11 cellular contexts compared by ENCODE assay signal in genomic region chr18:58263733-58264469, GRCh38.
DNase-seq lines count a peak whose midpoint lies in the region; TF ChIP-seq lines count a peak whose summit lies in the region.
"Had no signal": no experiment of that assay in that cellular context is flagged by ENCODE, and none has a peak within 500 bp of the region (broad histone marks: within the 10 kb centered on the region; RNA-seq: fewer than 3 reads in every experiment).

No MANE protein-coding gene starts in this region.

- H3K27me3 ChIP-seq in Caco-2 (replicated peaks; ENCODE audit: control insufficient read depth, insufficient read depth, low read length) (no peaks in the 10 kb centered on the region), OCI-LY3 (ENCODE audit: low read depth, low read length) (no peaks in the 10 kb centered on the region)
- no peaks in the 10 kb centered on the region for H3K27me3 ChIP-seq in CD8-positive, alpha-beta memory T cell (ENCODE audit: insufficient read depth, low read length, poor library complexity, severe bottlenecking)

- POLR2A ChIA-PET in Caco-2 (lab: Charles Lee): no interaction called here
- POLR2A ChIA-PET in CD8-positive, alpha-beta memory T cell (lab: Charles Lee): no interaction called here

- H3K36me3 Mint-ChIP-seq in Caco-2 (ENCODE audit: insufficient read depth, unreplicated experiment) (no peaks in the 10 kb centered on the region), nephron (ENCODE audit: low read depth) (peaks cover 3% of the 10 kb centered on the region)
- H3K36me3 Mint-ChIP-seq in CD8-positive, alpha-beta memory T cell: no peaks in the 10 kb centered on the region

- H3K4me1 Mint-ChIP-seq in Caco-2 (ENCODE audit: low read depth, unreplicated experiment) (peaks cover 10% of the 10 kb centered on the region), nephron (peaks cover 85% of the 10 kb centered on the region)
- no peaks in the 10 kb centered on the region for H3K4me1 Mint-ChIP-seq in CD8-positive, alpha-beta memory T cell

- BruUV-seq in Caco-2 (replicated peaks; lab: Mats Ljungman, UMichigan): no TSS peak

- H3K27me3 Mint-ChIP-seq in Caco-2 (ENCODE audit: insufficient read depth, unreplicated experiment) (no peaks in the 10 kb centered on the region), nephron (ENCODE audit: low read depth) (no peaks in the 10 kb centered on the region)
- peaks cover 0 to 7% of the 10 kb centered on the region in 2 donors for H3K27me3 Mint-ChIP-seq in CD8-positive, alpha-beta memory T cell

- H3K4me3 ChIP-seq in Caco-2 (ENCODE audit: low read depth, low read length) (no peak overlapping the region), OCI-LY3 (ENCODE audit: low read length) (no peak overlapping the region; the same call in 1 of the 2 replicates)
- H3K4me3 ChIP-seq in CD8-positive, alpha-beta memory T cell (ENCODE audit: low read length): no peak overlapping the region

- peaks cover 18% of the 10 kb centered on the region for H3K4me1 ChIP-seq in Caco-2
- H3K4me1 ChIP-seq in OCI-LY3 (ENCODE audit: low read length): peaks cover 14% of the 10 kb centered on the region
- no peaks in the 10 kb centered on the region for H3K4me1 ChIP-seq in CD8-positive, alpha-beta memory T cell (ENCODE audit: insufficient read depth, low read length)

- no peak for TF ChIP-seq CTCF in Caco-2 (IDR thresholded peaks at IDR 0.05; ENCODE audit: insufficient read depth in 1 of 2, low read depth in 1 of 2, low read length in 1 of 2, severe bottlenecking in 1 of 2, unreplicated experiment in 1 of 2)
- TF ChIP-seq CTCF in OCI-LY3 (IDR thresholded peaks at IDR 0.05; ENCODE audit: low read depth, low read length): no peak
- TF ChIP-seq CTCF in nephron (IDR thresholded peaks at IDR 0.05; ENCODE audit: unreplicated experiment in 3 of 3): no peak

- H3K36me3 ChIP-seq in Caco-2 (ENCODE audit: control insufficient read depth, insufficient read depth, low read length): no peaks in the 10 kb centered on the region
- H3K36me3 ChIP-seq in OCI-LY3 (replicated peaks; ENCODE audit: low read depth, low read length): peaks cover 17% of the 10 kb centered on the region
- no peaks in the 10 kb centered on the region for H3K36me3 ChIP-seq in CD8-positive, alpha-beta memory T cell (ENCODE audit: insufficient read depth, low read length)

- no peaks in the 10 kb centered on the region for H3K9me3 Mint-ChIP-seq in Caco-2 (ENCODE audit: unreplicated experiment)
- no peaks in the 10 kb centered on the region for H3K9me3 Mint-ChIP-seq in nephron
- no peaks in the 10 kb centered on the region for H3K9me3 Mint-ChIP-seq in CD8-positive, alpha-beta memory T cell
- H3K9me3 Mint-ChIP-seq: endodermal cell had no signal

- H3K79me2 ChIP-seq in OCI-LY3 (ENCODE audit: low read length): peaks cover 75% of the 10 kb centered on the region

- H4K20me1 ChIP-seq in OCI-LY3 (ENCODE audit: insufficient read depth, low read length): peaks cover 94% of the 10 kb centered on the region

- H3K9me3 ChIP-seq in Caco-2 (no peaks in the 10 kb centered on the region), OCI-LY3 (ENCODE audit: insufficient read depth, low read length) (no peaks in the 10 kb centered on the region)
- H3K9me3 ChIP-seq in CD8-positive, alpha-beta memory T cell (ENCODE audit: low read length): no peaks in the 10 kb centered on the region

- H3K4me2 ChIP-seq in OCI-LY3 (ENCODE audit: low read length): peak overlapping the region; percentile 48; the same call in 1 of the 2 replicates

- no peak overlapping the region for H3K9ac ChIP-seq in OCI-LY3 (ENCODE audit: low read length)

- H2AFZ ChIP-seq in OCI-LY3 (ENCODE audit: low read depth, low read length): no peak overlapping the region

- H3K4me3 Mint-ChIP-seq in Caco-2 (ENCODE audit: unreplicated experiment) (peak overlapping the region; percentile 53), nephron (no peak overlapping the region)
- H3K4me3 Mint-ChIP-seq in CD8-positive, alpha-beta memory T cell: no peak overlapping the region
- H3K4me3 Mint-ChIP-seq: endodermal cell had no signal

- intact Hi-C loops in Caco-2 (cut with micrococcal nuclease; ENCODE audit: unreplicated experiment): no loop called here

- no peak overlapping the region for H3K27ac ChIP-seq in OCI-LY3 (ENCODE audit: low read length)
- peak overlapping the region; percentile 75 for H3K27ac ChIP-seq in epithelial cell of prostate
- no peak overlapping the region for H3K27ac ChIP-seq in CD8-positive, alpha-beta memory T cell (ENCODE audit: low read depth, low read length)

- peak overlapping the region; percentile 71 for H3K27ac Mint-ChIP-seq in Caco-2 (ENCODE audit: unreplicated experiment)
- peak overlapping the region; percentile 71 to 88 (median 74) for H3K27ac Mint-ChIP-seq in nephron
- no peak overlapping the region for H3K27ac Mint-ChIP-seq in CD8-positive, alpha-beta memory T cell

- CTCF ChIA-PET in Caco-2 (lab: Charles Lee): no interaction called here
- CTCF ChIA-PET in CD8-positive, alpha-beta memory T cell (lab: Charles Lee): interaction anchor here (1.8 kb wide), 1 partner anchor 9 kb away, joined by 3 read pairs; no protein-coding TSS in a partner anchor

- DNase-seq in Caco-2: no peak
- no peak for DNase-seq in epithelial cell of prostate (ENCODE audit: low read depth, low spot score)
- no peak for DNase-seq in CD8-positive, alpha-beta memory T cell
- DNase-seq in SKM-1 (lab: John Stamatoyannopoulos, UW; ENCODE audit: unreplicated experiment): no peak
- no peak for DNase-seq in GM19240 (ENCODE audit: insufficient read length, low spot score)
- no peak for DNase-seq in T-helper 9 cell
- DNase-seq: anterior cingulate cortex, hippocampal formation had no signal

Comparison
In these comparisons a context has a peak if more than half of its experiments do, and no peak if none do; other contexts are left out.
1. H3K27ac Mint-ChIP-seq: peak in Caco-2 (single experiment) and nephron (3 of 3); none in CD8-positive, alpha-beta memory T cell (0 of 8).